8 cellular contexts compared by ENCODE assay signal in genomic region chr1:156600733-156601121, GRCh38. TPM values are rescaled to one million over a fixed set of nuclear protein-coding genes. Genes with fewer than 3 reads are reported as not detected.
DNase-seq lines count a peak whose midpoint lies in the region; ATAC-seq, FAIRE-seq and TF ChIP-seq lines count a peak whose summit lies in the region.

No MANE protein-coding gene starts in this region.

- peaks cover 35% of the 10 kb centered on the region for H3K4me1 Mint-ChIP-seq in activated CD4-positive, alpha-beta memory T cell treated with anti-CD3 and anti-CD28 coated beads, Interleukin-2, amount 10 ng/mL, durations not matched to agents 7 days and 5 days
- H3K4me1 Mint-ChIP-seq in stimulated activated naive B cell treated with anti-CD40 and anti-IgM and Interleukin-4, amounts not matched to agents 10 μg/mL and 1 μg/mL and 100 μg/mL, for 72 hours = peaks cover 20 to 34% of the 10 kb centered on the region in 2 donors

- CTCF ChIA-PET in activated CD4-positive, alpha-beta memory T cell treated with anti-CD3 and anti-CD28 coated beads, Interleukin-2, amount 10 ng/mL, durations not matched to agents 7 days and 5 days (lab: Charles Lee) = interaction anchor here (0.8 to 2.5 kb wide), 6 partner anchors 8 to 215 kb away, joined by 3 to 10 read pairs (median 5); partner anchors contain the start of gene MEF2D

- no peak for FAIRE-seq in D721Med (lab: Jason Lieb, UNC)

- H3K27me3 ChIP-seq in iPS-15b (ENCODE audit: control insufficient read depth, insufficient read depth, low read length) = no peaks in the 10 kb centered on the region

- POLR2A ChIA-PET in activated CD4-positive, alpha-beta memory T cell treated with anti-CD3 and anti-CD28 coated beads, Interleukin-2, amount 10 ng/mL, durations not matched to agents 7 days and 5 days (lab: Charles Lee) = interaction anchor here (1.0 to 4.0 kb wide), 11 partner anchors 8 to 212 kb away, joined by 3 to 45 read pairs (median 4); partner anchors contain the start of genes ISG20L2, MEF2D, METTL25B and NAXE

- no peaks in the 10 kb centered on the region for H3K4me1 ChIP-seq in iPS-15b (ENCODE audit: control insufficient read depth, insufficient read depth, low read length)

- H3K27ac Mint-ChIP-seq in activated CD4-positive, alpha-beta memory T cell treated with anti-CD3 and anti-CD28 coated beads, Interleukin-2, amount 10 ng/mL, durations not matched to agents 7 days and 5 days = peak overlapping the region; percentile 88
- H3K27ac Mint-ChIP-seq in stimulated activated naive B cell treated with anti-CD40 and anti-IgM and Interleukin-4, amounts not matched to agents 10 μg/mL and 1 μg/mL and 100 μg/mL, for 72 hours = peak overlapping the region; percentile 99

- peak in 1 of 2 donors; percentile 6 for ATAC-seq in stimulated activated naive B cell treated with anti-CD40 and anti-IgM and Interleukin-4, amounts not matched to agents 10 μg/mL and 1 μg/mL and 100 μg/mL, for 72 hours (replicated peaks)

- no peaks in the 10 kb centered on the region for H3K9me3 Mint-ChIP-seq in activated CD4-positive, alpha-beta memory T cell treated with anti-CD3 and anti-CD28 coated beads, Interleukin-2, amount 10 ng/mL, durations not matched to agents 7 days and 5 days
- no peaks in the 10 kb centered on the region for H3K9me3 Mint-ChIP-seq in stimulated activated naive B cell treated with anti-CD40 and anti-IgM and Interleukin-4, amounts not matched to agents 10 μg/mL and 1 μg/mL and 100 μg/mL, for 72 hours

- peak overlapping the region; percentile 95 for H3K4me3 ChIP-seq in iPS-15b (ENCODE audit: low read depth, low read length)

- DNase-seq in DMS 273 (lab: John Stamatoyannopoulos, UW; ENCODE audit: unreplicated experiment) (peak; percentile 63), DMS 273 treated with DMSO at 0.1 percent for 48 hours (lab: John Stamatoyannopoulos, UW) (no peak), D721Med (ENCODE audit: insufficient read length, low spot score) (no peak), GM19240 (ENCODE audit: insufficient read length, low spot score) (no peak), SHP77 (lab: John Stamatoyannopoulos, UW) (no peak)
- no peak for DNase-seq in activated CD4-positive, alpha-beta memory T cell treated with anti-CD3 and anti-CD28 coated beads, Interleukin-2, amount 10 ng/mL, durations not matched to agents 7 days and 5 days
- DNase-seq in stimulated activated naive B cell treated with anti-CD40 and anti-IgM and Interleukin-4, amounts not matched to agents 10 μg/mL and 1 μg/mL and 100 μg/mL, for 72 hours = no peak

- peak overlapping the region; percentile 98 for H3K4me3 Mint-ChIP-seq in activated CD4-positive, alpha-beta memory T cell treated with anti-CD3 and anti-CD28 coated beads, Interleukin-2, amount 10 ng/mL, durations not matched to agents 7 days and 5 days
- peak overlapping the region; percentile 90 to 99 for H3K4me3 Mint-ChIP-seq in stimulated activated naive B cell treated with anti-CD40 and anti-IgM and Interleukin-4, amounts not matched to agents 10 μg/mL and 1 μg/mL and 100 μg/mL, for 72 hours

- peaks cover 22% of the 10 kb centered on the region for H3K36me3 ChIP-seq in iPS-15b (ENCODE audit: control insufficient read depth, insufficient read depth, low read length)

- H3K9me3 ChIP-seq in iPS-15b (ENCODE audit: control insufficient read depth, insufficient read depth, low read length) = no peaks in the 10 kb centered on the region

- peak overlapping the region; percentile 90 for H3K9ac ChIP-seq in iPS-15b (ENCODE audit: low read depth, low read length)

- no peak for TF ChIP-seq CTCF in D721Med (IDR thresholded peaks at IDR 0.05; ENCODE audit: insufficient read depth, missing control alignments)

- no peaks in the 10 kb centered on the region for H3K27me3 Mint-ChIP-seq in activated CD4-positive, alpha-beta memory T cell treated with anti-CD3 and anti-CD28 coated beads, Interleukin-2, amount 10 ng/mL, durations not matched to agents 7 days and 5 days
- H3K27me3 Mint-ChIP-seq in stimulated activated naive B cell treated with anti-CD40 and anti-IgM and Interleukin-4, amounts not matched to agents 10 μg/mL and 1 μg/mL and 100 μg/mL, for 72 hours = no peaks in the 10 kb centered on the region

- H3K36me3 Mint-ChIP-seq in activated CD4-positive, alpha-beta memory T cell treated with anti-CD3 and anti-CD28 coated beads, Interleukin-2, amount 10 ng/mL, durations not matched to agents 7 days and 5 days (ENCODE audit: low read depth) = peaks cover 29% of the 10 kb centered on the region
- H3K36me3 Mint-ChIP-seq in stimulated activated naive B cell treated with anti-CD40 and anti-IgM and Interleukin-4, amounts not matched to agents 10 μg/mL and 1 μg/mL and 100 μg/mL, for 72 hours = peaks cover 17 to 33% of the 10 kb centered on the region in 2 donors

RNA-seq across cellular contexts. Expression of gene GPATCH4, which starts 0.6 kb away (rescaled TPM):
- 10 to 100 TPM; 19.0 to 20.6 TPM for total RNA-seq in activated CD4-positive, alpha-beta memory T cell treated with anti-CD3 and anti-CD28 coated beads, Interleukin-2, amount 10 ng/mL, durations not matched to agents 7 days and 5 days

RNA-seq across cellular contexts. Expression of gene NAXE, which starts 9.2 kb away (rescaled TPM):
- total RNA-seq in activated CD4-positive, alpha-beta memory T cell treated with anti-CD3 and anti-CD28 coated beads, Interleukin-2, amount 10 ng/mL, durations not matched to agents 7 days and 5 days = 10 to 100 TPM; 45.3 to 46.1 TPM

RNA-seq across cellular contexts. Expression of gene HAPLN2, which starts 18.5 kb away (rescaled TPM):
- total RNA-seq in activated CD4-positive, alpha-beta memory T cell treated with anti-CD3 and anti-CD28 coated beads, Interleukin-2, amount 10 ng/mL, durations not matched to agents 7 days and 5 days = not detected

RNA-seq across cellular contexts. Expression of gene TTC24, which starts 21.2 kb away (rescaled TPM):
- under 1 TPM in 1 of 2 experiments, not detected in 1; 0.38 TPM for total RNA-seq in activated CD4-positive, alpha-beta memory T cell treated with anti-CD3 and anti-CD28 coated beads, Interleukin-2, amount 10 ng/mL, durations not matched to agents 7 days and 5 days

RNA-seq across cellular contexts. Expression of gene IQGAP3, which starts 28.4 kb away (rescaled TPM):
- total RNA-seq in activated CD4-positive, alpha-beta memory T cell treated with anti-CD3 and anti-CD28 coated beads, Interleukin-2, amount 10 ng/mL, durations not matched to agents 7 days and 5 days = 10 to 100 TPM; 18.4 to 19.7 TPM
